Comparison of ENCODE assay signal across 15 cellular contexts in genomic region chr17:57619061-57619937, GRCh38.
A peak's percentile ranks its signal among the peaks of the same experiment; 100 is the strongest.
DNase-seq lines count a peak whose midpoint lies in the region; ATAC-seq and TF ChIP-seq lines count a peak whose summit lies in the region.
"Had no signal": no experiment of that assay in that cellular context is flagged by ENCODE, and none has a peak within 500 bp of the region (broad histone marks: within the 10 kb centered on the region; RNA-seq: fewer than 3 reads in every experiment).

No MANE protein-coding gene starts in this region.

- H3K23ac ChIP-seq in mesenchymal stem cell (ENCODE audit: low read length in 2 of 2) = no peak overlapping the region

- intact Hi-C loops in OCI-LY7 (cut with micrococcal nuclease; ENCODE audit: unreplicated experiment) = no loop called here

- H3K27me3 ChIP-seq in mesenchymal stem cell (ENCODE audit: control insufficient read depth in 1 of 2, insufficient read depth in 1 of 2, low read length in 2 of 2) = no peaks in the 10 kb centered on the region

- peak; percentile 51 for ATAC-seq in activated T-helper 17 cell treated with anti-CD3 and anti-CD28 coated beads, Interleukin-2, amount 50 U/mL, for 72 hours (replicated peaks)

- no peaks in the 10 kb centered on the region for H3K79me2 ChIP-seq in OCI-LY7 (ENCODE audit: insufficient read depth, low read depth, low read length)

- 88% methylated on average over 18 of the region's 19 CpGs for WGBS in mesenchymal stem cell

- no peak overlapping the region for H3K4me3 ChIP-seq in AG10803 (ENCODE audit: low read length)
- H3K4me3 ChIP-seq in mesenchymal stem cell (ENCODE audit: insufficient read depth in 1 of 2, low read depth in 1 of 2, low read length in 2 of 2) = no peak overlapping the region
- no peak overlapping the region for H3K4me3 ChIP-seq in OCI-LY7 (ENCODE audit: low read depth, low read length, poor library complexity, severe bottlenecking)

- H2BK15ac ChIP-seq in mesenchymal stem cell (ENCODE audit: low read depth, poor library complexity, severe bottlenecking) = no peak overlapping the region

- no peaks in the 10 kb centered on the region for H3K9me3 Mint-ChIP-seq in activated T-helper 17 cell treated with anti-CD3 and anti-CD28 coated beads, Interleukin-2, amount 50 U/mL, for 72 hours
- H3K9me3 Mint-ChIP-seq: CD8-positive, alpha-beta memory T cell; IgD-negative memory B cell had no signal

- no peak overlapping the region for H2BK12ac ChIP-seq in mesenchymal stem cell (ENCODE audit: low read length in 2 of 2)

- H3K4me1 Mint-ChIP-seq in activated T-helper 17 cell treated with anti-CD3 and anti-CD28 coated beads, Interleukin-2, amount 50 U/mL, for 72 hours = peaks cover 17% of the 10 kb centered on the region

- no peak overlapping the region for H3K4me3 Mint-ChIP-seq in activated T-helper 17 cell treated with anti-CD3 and anti-CD28 coated beads, Interleukin-2, amount 50 U/mL, for 72 hours
- H3K4me3 Mint-ChIP-seq: activated B cell treated with CpG ODN at 0.5 μM for 24 hours; CD8-positive, alpha-beta memory T cell; IgD-negative memory B cell had no signal

- peak overlapping the region; percentile 84 for H3K27ac Mint-ChIP-seq in activated T-helper 17 cell treated with anti-CD3 and anti-CD28 coated beads, Interleukin-2, amount 50 U/mL, for 72 hours
- H3K27ac Mint-ChIP-seq: activated B cell treated with CpG ODN at 0.5 μM for 24 hours, IgD-negative memory B cell had no signal

- H3K36me3 ChIP-seq in mesenchymal stem cell (ENCODE audit: control insufficient read depth in 1 of 2, insufficient read depth in 2 of 2, low read depth in 1 of 2, low read length in 2 of 2) (peaks cover 0 to 21% of the 10 kb centered on the region in 2 experiments), OCI-LY7 (ENCODE audit: insufficient read depth, low read length) (peaks cover 33% of the 10 kb centered on the region)

- no peaks in the 10 kb centered on the region for H4K20me1 ChIP-seq in OCI-LY7 (ENCODE audit: insufficient read depth, low read length)

- TF ChIP-seq CTCF in AG10803 (conservative IDR thresholded peaks at IDR 0.05; ENCODE audit: low read length) (no peak), OCI-LY7 (conservative IDR thresholded peaks at IDR 0.05; ENCODE audit: low read length) (no peak)

- no peak overlapping the region for H4K8ac ChIP-seq in mesenchymal stem cell (ENCODE audit: low read length)

- POLR2A ChIA-PET in OCI-LY7 (lab: Charles Lee) = interaction anchor here (0.5 kb wide), 1 partner anchor 51 kb away, joined by 3 read pairs; no protein-coding TSS in a partner anchor

- H2AK5ac ChIP-seq in mesenchymal stem cell (ENCODE audit: low read length, severe bottlenecking) = no peak overlapping the region

- peak; percentile 28 for DNase-seq in AG10803 (ENCODE audit: low read depth)
- peak; percentile 81 for DNase-seq in ELR (ENCODE audit: low read depth)
- DNase-seq in mesenchymal stem cell = peak; percentile 40
- DNase-seq in OCI-LY7 (ENCODE audit: low spot score) = no peak
- DNase-seq in HK-2 (ENCODE audit: unreplicated experiment) = no peak
- DNase-seq in NK-92 treated with Interleukin-12 subunit alpha and Interleukin-12 subunit beta, amount 100 ng/mL, for 24 hours (lab: John Stamatoyannopoulos, UW) = no peak
- no peak for DNase-seq in stimulated activated naive CD4-positive, alpha-beta T cell treated with Interleukin-2 at 50 U/mL for 16 hours (lab: John Stamatoyannopoulos, UW)
- DNase-seq: activated B cell treated with CpG ODN at 0.5 μM for 24 hours; activated effector memory CD4-positive, alpha-beta T cell treated with Interleukin-2 at 50 U/mL for 16 hours; CD8-positive, alpha-beta memory T cell; NCI-H2029 treated with DMSO at 0.1 percent for 48 hours; SIG-M5; stimulated activated CD4-positive, alpha-beta T cell treated with anti-CD3 and anti-CD28 coated beads, Interleukin-4, amount 100 ng/mL, for 24 hours had no signal

- H3K9me3 ChIP-seq in mesenchymal stem cell (ENCODE audit: control insufficient read depth, low read length) (no peaks in the 10 kb centered on the region), OCI-LY7 (ENCODE audit: low read length) (peaks cover 12% of the 10 kb centered on the region)

- H3K36me3 Mint-ChIP-seq in activated T-helper 17 cell treated with anti-CD3 and anti-CD28 coated beads, Interleukin-2, amount 50 U/mL, for 72 hours (ENCODE audit: low read depth) = peaks cover 37% of the 10 kb centered on the region

- H2AFZ ChIP-seq in mesenchymal stem cell (ENCODE audit: low read depth, low read length) (no peak overlapping the region), OCI-LY7 (ENCODE audit: low read length) (no peak overlapping the region)

- no peak overlapping the region for H3K4me2 ChIP-seq in mesenchymal stem cell (ENCODE audit: low read length, poor library complexity, severe bottlenecking)
- no peak overlapping the region for H3K4me2 ChIP-seq in OCI-LY7 (ENCODE audit: low read length)

- H3K79me1 ChIP-seq in mesenchymal stem cell (replicated peaks; ENCODE audit: low read length, poor library complexity, severe bottlenecking) = peaks cover 2% of the 10 kb centered on the region

- no peak overlapping the region for H3K18ac ChIP-seq in mesenchymal stem cell (ENCODE audit: low read depth in 1 of 2, low read length in 2 of 2)

- H2BK120ac ChIP-seq in mesenchymal stem cell (ENCODE audit: low read depth, low read length) = no peak overlapping the region

- no peak overlapping the region for H3K14ac ChIP-seq in mesenchymal stem cell (ENCODE audit: low read length in 2 of 2)

- H3K27ac ChIP-seq in mesenchymal stem cell (ENCODE audit: low read length, poor library complexity, severe bottlenecking) (no peak overlapping the region), OCI-LY7 (ENCODE audit: low read depth, low read length, poor library complexity, severe bottlenecking) (no peak overlapping the region)

- H3K4me1 ChIP-seq in mesenchymal stem cell (ENCODE audit: control insufficient read depth, insufficient read depth, low read depth, low read length) (peaks cover 10% of the 10 kb centered on the region), OCI-LY7 (ENCODE audit: insufficient read depth, low read length, poor library complexity, severe bottlenecking) (peaks cover 37% of the 10 kb centered on the region)

- H3K27me3 Mint-ChIP-seq in activated T-helper 17 cell treated with anti-CD3 and anti-CD28 coated beads, Interleukin-2, amount 50 U/mL, for 72 hours = no peaks in the 10 kb centered on the region
- H3K27me3 Mint-ChIP-seq: activated B cell treated with CpG ODN at 0.5 μM for 24 hours; CD8-positive, alpha-beta memory T cell; IgD-negative memory B cell had no signal

- H3K4ac ChIP-seq in mesenchymal stem cell (ENCODE audit: low read depth in 1 of 2, low read length in 2 of 2) = no peak overlapping the region

- H4K91ac ChIP-seq in mesenchymal stem cell (ENCODE audit: low read length) = peak overlapping the region; percentile 5

- no peak overlapping the region for H2BK5ac ChIP-seq in mesenchymal stem cell (ENCODE audit: low read depth, low read length, poor library complexity, severe bottlenecking)

- no peak overlapping the region for H3K9ac ChIP-seq in mesenchymal stem cell (ENCODE audit: low read length)

- H3K9me2 ChIP-seq in OCI-LY7 (ENCODE audit: insufficient read depth, low read length) = no peaks in the 10 kb centered on the region

- no TSS peak for BruUV-seq in OCI-LY7 (replicated peaks; lab: Mats Ljungman, UMichigan)

- CTCF ChIA-PET in OCI-LY7 (lab: Charles Lee; ENCODE audit: unreplicated experiment) = no interaction called here

Comparison
In these comparisons a context has a peak if more than half of its experiments do, and no peak if none do; other contexts are left out.
1. DNase-seq: peak in AG10803 (single experiment), ELR (single experiment) and mesenchymal stem cell (single experiment); none in OCI-LY7 (single experiment), HK-2 (single experiment), NK-92 treated with Interleukin-12 subunit alpha and Interleukin-12 subunit beta, amount 100 ng/mL, for 24 hours (single experiment) and stimulated activated naive CD4-positive, alpha-beta T cell treated with Interleukin-2 at 50 U/mL for 16 hours (single experiment).